22 cellular contexts compared by ENCODE assay signal in the genomic region with DNA sequence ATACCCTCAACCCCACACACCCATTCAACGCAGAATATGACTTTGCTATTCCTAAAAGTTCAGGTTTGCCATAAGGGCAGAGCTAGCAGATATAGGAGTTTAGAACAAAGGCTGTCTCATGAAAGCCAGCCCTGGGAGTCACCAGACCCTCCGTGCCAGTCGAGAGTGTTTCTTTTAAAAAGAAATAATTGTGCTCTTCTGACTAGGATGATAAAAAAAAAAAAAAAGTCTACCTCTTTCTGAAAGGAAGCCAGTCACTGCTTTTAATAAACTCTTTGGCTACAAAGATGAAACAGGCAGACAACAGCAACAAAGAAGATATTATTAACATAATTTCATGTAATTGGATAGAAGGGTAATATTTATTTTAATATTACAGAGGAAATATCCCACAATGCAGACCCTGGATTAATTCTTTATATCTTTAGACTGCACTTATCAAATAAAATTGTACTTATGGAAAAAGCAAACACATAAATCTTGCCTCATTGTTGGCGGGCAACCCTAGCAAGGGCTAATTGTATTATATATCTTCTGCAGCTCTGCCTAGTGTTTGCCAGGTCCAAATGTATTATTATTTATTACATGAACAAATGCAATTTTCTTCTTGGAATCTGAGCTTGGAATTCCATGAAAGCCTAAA.
DNase-seq lines count a peak whose midpoint lies in the region; ATAC-seq, FAIRE-seq and TF ChIP-seq lines count a peak whose summit lies in the region.
"Had no signal": no experiment of that assay in that cellular context is flagged by ENCODE, and none has a peak within 500 bp of the region (broad histone marks: within the 10 kb centered on the region; RNA-seq: fewer than 3 reads in every experiment).

No MANE protein-coding gene starts in this region.

- TF ChIP-seq CTCF in HepG2 (CRISPR knock-in tag; IDR thresholded peaks at IDR 0.05) (no peak), right lobe of liver (IDR thresholded peaks at IDR 0.05) (no peak), nephron (IDR thresholded peaks at IDR 0.05; ENCODE audit: unreplicated experiment in 3 of 3) (no peak), pancreas (IDR thresholded peaks at IDR 0.05) (no peak), body of pancreas (IDR thresholded peaks at IDR 0.05) (no peak)

- no peaks in the 10 kb centered on the region for H4K20me1 ChIP-seq in HepG2 (ENCODE audit: insufficient read depth, low read length)
- H4K20me1 ChIP-seq: BLaER1 treated with 17β-estradiol and CSF1 and Interleukin-3, amounts not matched to agents 10 nM and 100 nM had no signal

- no peaks in the 10 kb centered on the region for H3K9me3 Mint-ChIP-seq in nephron
- H3K9me3 Mint-ChIP-seq: CD8-positive, alpha-beta T cell had no signal

- POLR2A ChIA-PET in HepG2 (lab: Yijun Ruan, JAX), result interaction anchor here (0.5 to 4.8 kb wide), 17 partner anchors 9 to 493 kb away, joined by 3 to 44 read pairs (median 4); no protein-coding TSS in a partner anchor

- peak overlapping the region; percentile 87 for H3K27ac ChIP-seq in HepG2 (ENCODE audit: extremely low read length, insufficient read depth, low read length)
- H3K27ac ChIP-seq in right lobe of liver, result no peak overlapping the region
- no peak overlapping the region for H3K27ac ChIP-seq in pancreas
- H3K27ac ChIP-seq in body of pancreas, result no peak overlapping the region
- H3K27ac ChIP-seq: BLaER1 treated with 17β-estradiol and CSF1 and Interleukin-3, amounts not matched to agents 10 nM and 100 nM; GM23248; HL-60 had no signal

- ATAC-seq in HepG2 (no peak), right lobe of liver (no peak), SK-N-SH treated with all-trans-retinoic acid at 6 μM for 48 hours (no peak), pancreas (no peak), GM19035 (IDR thresholded peaks at IDR 0.05; ENCODE audit: unreplicated experiment) (no peak), body of pancreas (no peak)
- ATAC-seq: CD8-positive, alpha-beta T cell had no signal

- H3K79me2 ChIP-seq in HepG2 (ENCODE audit: insufficient read depth, low read length), result no peaks in the 10 kb centered on the region

- peak overlapping the region; percentile 53 for H3K4me2 ChIP-seq in HepG2 (ENCODE audit: low read depth, low read length)
- H3K4me2 ChIP-seq: BLaER1 treated with 17β-estradiol and CSF1 and Interleukin-3, amounts not matched to agents 10 nM and 100 nM had no signal

- no peak for TF ChIP-seq RAD21 in HepG2 (CRISPR knock-in tag; IDR thresholded peaks at IDR 0.05)

- intact Hi-C loops in HepG2 (cut with micrococcal nuclease; ENCODE audit: unreplicated experiment) (no loop called here), right lobe of liver (cut with DNase I) (no loop called here), pancreas (cut with DNase I) (no loop called here), body of pancreas (cut with DNase I) (no loop called here)

- H3K4me3 ChIP-seq in HepG2 (replicated peaks in 1 of 3; ENCODE audit: insufficient read depth in 1 of 3, low read depth in 2 of 3, low read length in 3 of 3) (no peak overlapping the region), right lobe of liver (no peak overlapping the region), pancreas (no peak overlapping the region), body of pancreas (no peak overlapping the region)
- H3K4me3 ChIP-seq: BLaER1 treated with 17β-estradiol and CSF1 and Interleukin-3, amounts not matched to agents 10 nM and 100 nM; GM23248 had no signal

- CTCF ChIA-PET in HepG2 (lab: Yijun Ruan, JAX; ENCODE audit: low intra/inter-chr PET ratio, low total read pairs), result no interaction called here

- H3K27me3 ChIP-seq in HepG2 (ENCODE audit: control insufficient read depth in 1 of 2, insufficient read depth in 2 of 2, low read length in 2 of 2) (no peaks in the 10 kb centered on the region), right lobe of liver (no peaks in the 10 kb centered on the region), pancreas (no peaks in the 10 kb centered on the region), body of pancreas (no peaks in the 10 kb centered on the region)
- H3K27me3 ChIP-seq: BLaER1 treated with 17β-estradiol and CSF1 and Interleukin-3, amounts not matched to agents 10 nM and 100 nM had no signal

- no peak overlapping the region for H3K4me3 Mint-ChIP-seq in nephron
- H3K4me3 Mint-ChIP-seq: B cell; CD8-positive, alpha-beta T cell; IgD-negative memory B cell had no signal

- no peaks in the 10 kb centered on the region for H3K36me3 Mint-ChIP-seq in nephron (ENCODE audit: low read depth)
- H3K36me3 Mint-ChIP-seq: CD8-positive, alpha-beta T cell; IgD-negative memory B cell had no signal

- H3K36me3 ChIP-seq in HepG2 (replicated peaks in 1 of 2; ENCODE audit: control insufficient read depth in 1 of 2, insufficient read depth in 2 of 2, low read length in 2 of 2) (no peaks in the 10 kb centered on the region), right lobe of liver (no peaks in the 10 kb centered on the region), pancreas (no peaks in the 10 kb centered on the region), body of pancreas (replicated peaks in 1 of 2; ENCODE audit: insufficient read depth in 1 of 2, low read depth in 2 of 2) (no peaks in the 10 kb centered on the region)
- H3K36me3 ChIP-seq: BLaER1 treated with 17β-estradiol and CSF1 and Interleukin-3, amounts not matched to agents 10 nM and 100 nM had no signal

- no peaks in the 10 kb centered on the region for H3K27me3 Mint-ChIP-seq in nephron (ENCODE audit: low read depth)

- no peak for TF ChIP-seq EP300 in HepG2 (IDR thresholded peaks at IDR 0.05; ENCODE audit: low read depth in 2 of 2, low read length in 2 of 2)
- TF ChIP-seq EP300 in HepG2 (CRISPR knock-in tag; IDR thresholded peaks at IDR 0.05; ENCODE audit: borderline replicate concordance), result no peak

- peak overlapping the region in 2 of 3 experiments; percentile 59 to 62 for H3K27ac Mint-ChIP-seq in nephron
- H3K27ac Mint-ChIP-seq: B cell; CD8-positive, alpha-beta T cell; IgD-negative memory B cell had no signal

- H3K4me1 ChIP-seq in HepG2 (ENCODE audit: insufficient read depth, low read length), result peaks cover 64% of the 10 kb centered on the region
- peaks cover 0 to 11% (median 0%) of the 10 kb centered on the region in 4 donors for H3K4me1 ChIP-seq in right lobe of liver
- peaks cover 0 to 5% (median 4%) of the 10 kb centered on the region in 3 donors for H3K4me1 ChIP-seq in pancreas
- H3K4me1 ChIP-seq in body of pancreas, result no peaks in the 10 kb centered on the region
- H3K4me1 ChIP-seq: BLaER1 treated with 17β-estradiol and CSF1 and Interleukin-3, amounts not matched to agents 10 nM and 100 nM had no signal

- 86% methylated on average over 4 of the region's 4 CpGs for WGBS in HepG2 (ENCODE audit: low lambda C conversion rate)
- WGBS in right lobe of liver (ENCODE audit: insufficient coverage, low coverage, low lambda C conversion rate, missing lambda C conversion rate), result 88% methylated on average over 4 of the region's 4 CpGs
- WGBS in pancreas, 2 donors, result 60% methylated on average over 4 of the region's 4 CpGs
- WGBS in body of pancreas, 2 donors, result 45 to 74% methylated on average over 4 of the region's 4 CpGs

- FAIRE-seq in HepG2 (lab: Jason Lieb, UNC), result no peak
- FAIRE-seq in pancreas (lab: Jason Lieb, UNC), result no peak
- FAIRE-seq: D721Med, GM19239 had no signal

- H3K4me1 Mint-ChIP-seq in nephron, result peaks cover 49% of the 10 kb centered on the region
- H3K4me1 Mint-ChIP-seq: B cell, IgD-negative memory B cell had no signal

- BruUV-seq in HepG2 (replicated peaks; lab: Mats Ljungman, UMichigan), result no TSS peak

- H3K9me3 ChIP-seq in HepG2 (ENCODE audit: low read length) (no peaks in the 10 kb centered on the region), right lobe of liver (no peaks in the 10 kb centered on the region), pancreas (no peaks in the 10 kb centered on the region), body of pancreas (no peaks in the 10 kb centered on the region)
- H3K9me3 ChIP-seq: BLaER1 treated with 17β-estradiol and CSF1 and Interleukin-3, amounts not matched to agents 10 nM and 100 nM had no signal

- peak overlapping the region; percentile 45; the same call in 1 of the 2 replicates for H3K9ac ChIP-seq in HepG2 (ENCODE audit: insufficient read depth, low read depth, low read length)
- H3K9ac ChIP-seq: BLaER1 treated with 17β-estradiol and CSF1 and Interleukin-3, amounts not matched to agents 10 nM and 100 nM; GM23248 had no signal

- DNase-seq in HepG2 (ENCODE audit: low spot score), result no peak
- DNase-seq in right lobe of liver, result no peak
- peak; percentile 74 for DNase-seq in NCI-H1105 treated with DMSO at 0.1 percent for 48 hours (lab: John Stamatoyannopoulos, UW)
- no peak for DNase-seq in pancreas
- no peak for DNase-seq in body of pancreas
- DNase-seq: CD8-positive, alpha-beta T cell; COR-L47; DMS153; DMS79; GF-D8; GM23248; HCEC 1CT; KBM-7 had no signal

- no peak overlapping the region for H2AFZ ChIP-seq in HepG2 (ENCODE audit: low read length)
- H2AFZ ChIP-seq: GM23248 had no signal

- in situ Hi-C loops in HepG2 (cut with HindIII; ENCODE audit: extremely low pct_ligation_motif_present, low pct_unique_long_range_greater_than_20kb), result no loop called here

- TF ChIP-seq POLR2A in HepG2 (IDR thresholded peaks at IDR 0.05; ENCODE audit: insufficient read depth in 1 of 2, low read depth in 2 of 2, low read length in 2 of 2) (no peak), right lobe of liver (IDR thresholded peaks at IDR 0.05) (no peak), body of pancreas (IDR thresholded peaks at IDR 0.05) (no peak)

TF ChIP-seq in HepG2, 621 proteins besides CTCF, POLR2A, EP300 and RAD21 (continues in another document):
- no peak for TF ChIP-seq TP53 (CRISPR knock-in tag; conservative IDR thresholded peaks at IDR 0.05)

TF ChIP-seq in SK-N-SH treated with all-trans-retinoic acid at 6 μM for 48 hours, 23 proteins besides CTCF, POLR2A, EP300 and RAD21 (continues in another document):
- TF ChIP-seq ISL1 (CRISPR knock-in tag; IDR thresholded peaks at IDR 0.05) (peak; percentile 91), RARB (CRISPR knock-in tag; IDR thresholded peaks at IDR 0.05) (no peak)
- TF ChIP-seq, protein P1, sequence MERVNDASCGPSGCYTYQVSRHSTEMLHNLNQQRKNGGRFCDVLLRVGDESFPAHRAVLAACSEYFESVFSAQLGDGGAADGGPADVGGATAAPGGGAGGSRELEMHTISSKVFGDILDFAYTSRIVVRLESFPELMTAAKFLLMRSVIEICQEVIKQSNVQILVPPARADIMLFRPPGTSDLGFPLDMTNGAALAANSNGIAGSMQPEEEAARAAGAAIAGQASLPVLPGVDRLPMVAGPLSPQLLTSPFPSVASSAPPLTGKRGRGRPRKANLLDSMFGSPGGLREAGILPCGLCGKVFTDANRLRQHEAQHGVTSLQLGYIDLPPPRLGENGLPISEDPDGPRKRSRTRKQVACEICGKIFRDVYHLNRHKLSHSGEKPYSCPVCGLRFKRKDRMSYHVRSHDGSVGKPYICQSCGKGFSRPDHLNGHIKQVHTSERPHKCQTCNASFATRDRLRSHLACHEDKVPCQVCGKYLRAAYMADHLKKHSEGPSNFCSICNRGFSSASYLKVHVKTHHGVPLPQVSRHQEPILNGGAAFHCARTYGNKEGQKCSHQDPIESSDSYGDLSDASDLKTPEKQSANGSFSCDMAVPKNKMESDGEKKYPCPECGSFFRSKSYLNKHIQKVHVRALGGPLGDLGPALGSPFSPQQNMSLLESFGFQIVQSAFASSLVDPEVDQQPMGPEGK (CRISPR knock-in tag; IDR thresholded peaks at IDR 0.05; ENCODE audit: borderline replicate concordance), result no peak
